ENCODE assay signal across 10 cellular contexts in the genomic region with DNA sequence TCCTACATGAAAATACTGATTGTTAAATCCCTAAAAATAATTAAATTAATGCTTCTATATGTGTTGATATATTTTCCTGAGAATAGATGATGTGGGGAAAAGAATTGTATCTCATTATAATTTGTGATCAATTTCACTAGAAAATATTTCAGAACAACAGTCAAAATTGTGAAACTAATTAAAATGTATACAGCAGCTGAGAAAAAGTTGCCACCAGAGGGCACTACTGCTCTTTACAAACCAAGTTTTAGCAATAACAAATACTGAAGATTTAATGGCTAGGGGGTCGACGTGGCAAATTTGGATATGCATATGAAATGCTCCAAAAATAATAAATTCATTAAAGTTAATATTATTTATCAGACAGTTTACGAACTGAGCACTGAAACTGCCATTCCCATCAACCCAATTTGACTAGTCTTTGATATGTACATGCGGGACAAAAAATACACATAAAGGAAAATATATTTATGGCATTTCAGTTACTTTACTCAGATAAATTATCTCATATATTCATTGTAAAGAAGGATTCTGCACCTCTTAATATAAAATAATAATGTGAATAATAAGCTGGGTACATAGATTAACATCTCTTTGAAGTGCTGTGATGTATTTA.
DNase-seq lines count a peak whose midpoint lies in the region; ATAC-seq and TF ChIP-seq lines count a peak whose summit lies in the region.
"Had no signal": no experiment of that assay in that cellular context is flagged by ENCODE, and none has a peak within 500 bp of the region (broad histone marks: within the 10 kb centered on the region; RNA-seq: fewer than 3 reads in every experiment).

No MANE protein-coding gene starts in this region.

- TF ChIP-seq POLR2A in Peyer's patch (IDR thresholded peaks at IDR 0.05): no peak

- no peaks in the 10 kb centered on the region for H3K36me3 ChIP-seq in Peyer's patch
- H3K36me3 ChIP-seq in colonic mucosa: no peaks in the 10 kb centered on the region

- H3K4me3 ChIP-seq in Peyer's patch (no peak overlapping the region), colonic mucosa (no peak overlapping the region)

- H3K27ac ChIP-seq in Peyer's patch (no peak overlapping the region), colonic mucosa (no peak overlapping the region)
- H3K27ac ChIP-seq: parathyroid adenoma had no signal

- intact Hi-C loops in colonic mucosa (cut with DNase I): no loop called here
- intact Hi-C loops in posterior vena cava (cut with DNase I): no loop called here

- TF ChIP-seq CTCF in Peyer's patch (IDR thresholded peaks at IDR 0.05) (peak in 4 of 6 experiments; percentile 62 to 73 (median 68)), colonic mucosa (IDR thresholded peaks at IDR 0.05) (peak; percentile 69)

- DNase-seq in DMS114 treated with DMSO at 0.1 percent for 48 hours (lab: John Stamatoyannopoulos, UW; ENCODE audit: unreplicated experiment): peak; percentile 9
- DNase-seq in Peyer's patch: peak in 2 of 3 donors; percentile 38 to 70
- peak; percentile 30 for DNase-seq in colonic mucosa
- peak; percentile 34 for DNase-seq in midbrain (lab: John Stamatoyannopoulos, UW)
- no peak for DNase-seq in posterior vena cava (ENCODE audit: low spot score)

- no peak overlapping the region for H3K9ac ChIP-seq in colonic mucosa (ENCODE audit: low read depth in 2 of 2, low read length in 2 of 2)
- H3K9ac ChIP-seq: parathyroid adenoma had no signal

- H3K27me3 ChIP-seq in Peyer's patch: no peaks in the 10 kb centered on the region
- no peaks in the 10 kb centered on the region for H3K27me3 ChIP-seq in colonic mucosa

- H3K4me1 ChIP-seq in Peyer's patch (no peaks in the 10 kb centered on the region), colonic mucosa (no peaks in the 10 kb centered on the region)
- H3K4me1 ChIP-seq: parathyroid adenoma had no signal

- ATAC-seq in HG03159 (IDR thresholded peaks at IDR 0.05; ENCODE audit: unreplicated experiment) (peak; percentile 64), HG02970 (IDR thresholded peaks at IDR 0.05; ENCODE audit: low FRiP score, unreplicated experiment) (no peak), HG03521 (IDR thresholded peaks at IDR 0.05; ENCODE audit: unreplicated experiment) (no peak)
- ATAC-seq: T-cell had no signal

- no peaks in the 10 kb centered on the region for H3K9me3 ChIP-seq in Peyer's patch
- H3K9me3 ChIP-seq in colonic mucosa: no peaks in the 10 kb centered on the region
